In the genomic region with DNA sequence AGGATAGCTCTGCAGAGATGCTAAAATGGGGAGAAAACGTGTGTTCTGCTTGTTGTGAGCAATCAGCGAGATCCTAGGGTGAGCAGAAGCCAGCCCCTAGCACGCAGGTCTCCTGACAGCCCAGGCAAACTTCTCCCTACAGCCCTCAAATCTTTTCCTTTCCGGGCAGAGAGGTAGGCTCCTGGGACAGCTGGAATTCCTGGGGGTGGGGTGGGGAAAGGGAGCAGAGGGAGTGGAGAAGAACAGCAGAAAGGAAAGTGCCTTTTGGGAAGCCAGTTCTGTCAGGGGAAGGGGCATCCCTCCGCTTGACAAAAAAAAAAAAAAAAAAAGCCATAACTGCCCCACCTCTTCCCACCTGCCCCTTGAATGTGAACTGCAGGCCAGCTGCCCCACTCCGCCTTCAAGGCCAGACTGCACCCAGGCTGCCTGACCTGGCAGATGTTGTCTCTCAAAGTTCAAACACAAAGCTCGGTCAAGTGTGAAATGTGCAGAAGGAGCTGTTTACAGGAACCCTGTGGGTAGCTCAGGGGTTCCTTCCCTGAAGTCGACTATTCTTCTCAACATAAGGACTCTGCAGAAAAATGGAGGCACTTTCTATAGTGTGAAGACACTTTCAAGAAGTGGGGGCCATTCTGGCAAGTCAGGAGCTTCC, we compare ENCODE assay signal across 17 cellular contexts. TPM values are rescaled to one million over a fixed set of nuclear protein-coding genes. Genes with fewer than 3 reads are reported as not detected.
DNase-seq lines count a peak whose midpoint lies in the region; ATAC-seq, FAIRE-seq and TF ChIP-seq lines count a peak whose summit lies in the region.
"Had no signal": no experiment of that assay in that cellular context is flagged by ENCODE, and none has a peak within 500 bp of the region (broad histone marks: within the 10 kb centered on the region; RNA-seq: fewer than 3 reads in every experiment).

No MANE protein-coding gene starts in this region.

- H3K4me1 Mint-ChIP-seq in astrocyte (ENCODE audit: low read depth, unreplicated experiment) = peaks cover 21% of the 10 kb centered on the region
- H3K4me1 Mint-ChIP-seq: activated CD4-positive, alpha-beta T cell treated with anti-CD3 and anti-CD28 coated beads, Interleukin-2, amount 10 ng/mL, durations not matched to agents 24 days and 14 days had no signal

- H3K4me3 Mint-ChIP-seq in astrocyte (ENCODE audit: unreplicated experiment) = no peak overlapping the region
- H3K4me3 Mint-ChIP-seq: activated CD4-positive, alpha-beta T cell treated with anti-CD3 and anti-CD28 coated beads, Interleukin-2, amount 10 ng/mL, durations not matched to agents 24 days and 14 days; activated T-cell treated with anti-CD3 and anti-CD28 coated beads, Interleukin-2, amount 50 U/mL, for 24 hours; CD4-positive, alpha-beta T cell; natural killer cell treated with Interleukin-12 subunit alpha and Interleukin-12 subunit beta and Interleukin-15 and Interleukin-18, amount 100 ng/mL, for 72 hours had no signal

- H3K4me1 ChIP-seq in astrocyte (ENCODE audit: insufficient read depth, low read length) (peaks cover 8% of the 10 kb centered on the region), pancreas (no peaks in the 10 kb centered on the region), adrenal gland (replicated peaks in 1 of 2) (no peaks in the 10 kb centered on the region)
- H3K4me1 ChIP-seq: colonic mucosa, left lung had no signal

- no peak overlapping the region for H3K4me2 ChIP-seq in astrocyte (ENCODE audit: low read length)

- TF ChIP-seq CTCF in GM12865 (IDR thresholded peaks at IDR 0.05; ENCODE audit: insufficient read depth, low read depth, low read length, missing control alignments) (no peak), astrocyte (IDR thresholded peaks at IDR 0.05; ENCODE audit: insufficient read depth, low read depth, low read length) (no peak), pancreas (IDR thresholded peaks at IDR 0.05) (no peak), lower leg skin (IDR thresholded peaks at IDR 0.05) (no peak), adrenal gland (IDR thresholded peaks at IDR 0.05) (no peak)

- H3K9me3 ChIP-seq in astrocyte (ENCODE audit: insufficient read depth, low read depth, low read length) (no peaks in the 10 kb centered on the region), pancreas (no peaks in the 10 kb centered on the region), adrenal gland (replicated peaks in 1 of 3) (no peaks in the 10 kb centered on the region)
- H3K9me3 ChIP-seq: colonic mucosa, left lung had no signal

- H3K27ac ChIP-seq in astrocyte (ENCODE audit: low read depth, low read length) = no peak overlapping the region
- no peak overlapping the region for H3K27ac ChIP-seq in pancreas
- H3K27ac ChIP-seq in adrenal gland = peak overlapping the region in 1 of 5 donors; percentile 4
- H3K27ac ChIP-seq: colonic mucosa, left lung had no signal

- peaks cover 20% of the 10 kb centered on the region for H3K79me2 ChIP-seq in astrocyte (ENCODE audit: insufficient read depth, low read length)

- no peaks in the 10 kb centered on the region for H3K36me3 Mint-ChIP-seq in astrocyte (ENCODE audit: low read depth, unreplicated experiment)
- H3K36me3 Mint-ChIP-seq: natural killer cell treated with Interleukin-12 subunit alpha and Interleukin-12 subunit beta and Interleukin-15 and Interleukin-18, amount 100 ng/mL, for 72 hours had no signal

- no peak overlapping the region for H2AFZ ChIP-seq in astrocyte (ENCODE audit: low read depth, low read length)

- ATAC-seq in pancreas (peak in 3 of 4 donors; percentile 24 to 46 (median 41)), GM18517 (IDR thresholded peaks at IDR 0.05; ENCODE audit: unreplicated experiment) (no peak)
- ATAC-seq: HCT116; left lung; natural killer cell treated with Interleukin-12 subunit alpha and Interleukin-12 subunit beta and Interleukin-15 and Interleukin-18, amount 100 ng/mL, for 72 hours; stimulated activated naive CD8-positive, alpha-beta T cell treated with anti-CD3 and anti-CD28 coated beads, Interleukin-15, Interleukin-2, amounts not matched to agents 100 U/mL and 50 U/mL, for 24 hours had no signal

- H3K27ac Mint-ChIP-seq in astrocyte (ENCODE audit: unreplicated experiment) = peak overlapping the region; percentile 58
- H3K27ac Mint-ChIP-seq: activated CD4-positive, alpha-beta T cell treated with anti-CD3 and anti-CD28 coated beads, Interleukin-2, amount 10 ng/mL, durations not matched to agents 24 days and 14 days; activated T-cell treated with anti-CD3 and anti-CD28 coated beads, Interleukin-2, amount 50 U/mL, for 24 hours; CD4-positive, alpha-beta T cell; natural killer cell treated with Interleukin-12 subunit alpha and Interleukin-12 subunit beta and Interleukin-15 and Interleukin-18, amount 100 ng/mL, for 72 hours had no signal

- no peaks in the 10 kb centered on the region for H3K36me3 ChIP-seq in astrocyte (ENCODE audit: insufficient read depth, low read length)
- H3K36me3 ChIP-seq in pancreas = no peaks in the 10 kb centered on the region
- H3K36me3 ChIP-seq in adrenal gland (replicated peaks in 1 of 2) = no peaks in the 10 kb centered on the region
- H3K36me3 ChIP-seq: colonic mucosa, left lung had no signal

- 23 to 43% methylated on average over 7 of the region's 8 CpGs for WGBS in pancreas, 2 donors
- 43 to 55% methylated on average over 8 of the region's 8 CpGs for WGBS in lower leg skin, 2 donors
- 28 to 53% (median 47%) methylated on average over 5 to 8 of the region's 8 CpGs for WGBS in adrenal gland, 4 donors

- intact Hi-C loops in pancreas (cut with DNase I) = loop anchor here in 1 of 3 donors (10.0 kb wide), 1 partner anchor 55 kb away; the partner anchor contains the start of gene GNL3L
- intact Hi-C loops in lower leg skin (cut with DNase I; ENCODE audit: low total_unique reads) = no loop called here
- intact Hi-C loops in adrenal gland (cut with DNase I) = no loop called here

- TF ChIP-seq POLR2A in lower leg skin (IDR thresholded peaks at IDR 0.05) (no peak), adrenal gland (IDR thresholded peaks at IDR 0.05) (no peak)

- no peak overlapping the region for H3K4me3 ChIP-seq in GM12865 (ENCODE audit: low read depth, low read length)
- H3K4me3 ChIP-seq in astrocyte (ENCODE audit: insufficient read depth, low read depth, low read length) = no peak overlapping the region
- no peak overlapping the region for H3K4me3 ChIP-seq in pancreas
- no peak overlapping the region for H3K4me3 ChIP-seq in lower leg skin (ENCODE audit: low read depth, poor library complexity, severe bottlenecking)
- H3K4me3 ChIP-seq in adrenal gland = no peak overlapping the region
- H3K4me3 ChIP-seq: colonic mucosa, left lung had no signal

- H4K20me1 ChIP-seq in astrocyte (ENCODE audit: insufficient read depth, low read length) = no peaks in the 10 kb centered on the region

- DNase-seq in GM12865 (ENCODE audit: low read depth) (peak; percentile 32), NAMALWA (ENCODE audit: low spot score) (peak; percentile 66), astrocyte (ENCODE audit: low read depth) (no peak), pancreas (no peak), lower leg skin (ENCODE audit: low spot score in 2 of 2) (no peak), adrenal gland (no peak)
- DNase-seq: activated CD4-positive, alpha-beta T cell treated with anti-CD3 and anti-CD28 coated beads, Interleukin-2, amount 10 ng/mL, durations not matched to agents 24 days and 14 days; activated T-cell treated with anti-CD3 and anti-CD28 coated beads, Interleukin-2, amount 50 U/mL, for 24 hours; CD4-positive, alpha-beta T cell; colonic mucosa; erythroblast; left lung; stimulated activated naive CD8-positive, alpha-beta T cell treated with anti-CD3 and anti-CD28 coated beads, Interleukin-15, Interleukin-2, amounts not matched to agents 100 U/mL and 50 U/mL, for 24 hours had no signal

- H3K27me3 Mint-ChIP-seq in astrocyte (ENCODE audit: low read depth, unreplicated experiment) = no peaks in the 10 kb centered on the region
- H3K27me3 Mint-ChIP-seq: activated CD4-positive, alpha-beta T cell treated with anti-CD3 and anti-CD28 coated beads, Interleukin-2, amount 10 ng/mL, durations not matched to agents 24 days and 14 days; CD4-positive, alpha-beta T cell had no signal

- H3K27me3 ChIP-seq in astrocyte (ENCODE audit: insufficient read depth, low read length) (no peaks in the 10 kb centered on the region), pancreas (no peaks in the 10 kb centered on the region), adrenal gland (no peaks in the 10 kb centered on the region)
- H3K27me3 ChIP-seq: colonic mucosa, left lung had no signal

- no peaks in the 10 kb centered on the region for H3K9me3 Mint-ChIP-seq in astrocyte (ENCODE audit: unreplicated experiment)
- H3K9me3 Mint-ChIP-seq: activated CD4-positive, alpha-beta T cell treated with anti-CD3 and anti-CD28 coated beads, Interleukin-2, amount 10 ng/mL, durations not matched to agents 24 days and 14 days; activated T-cell treated with anti-CD3 and anti-CD28 coated beads, Interleukin-2, amount 50 U/mL, for 24 hours; CD4-positive, alpha-beta T cell; natural killer cell treated with Interleukin-12 subunit alpha and Interleukin-12 subunit beta and Interleukin-15 and Interleukin-18, amount 100 ng/mL, for 72 hours had no signal

- no peak overlapping the region for H3K9ac ChIP-seq in astrocyte (ENCODE audit: low read length)

- FAIRE-seq in astrocyte (lab: Jason Lieb, UNC) (no peak), pancreas (lab: Jason Lieb, UNC) (no peak)

RNA-seq across cellular contexts. Expression of gene FGD1, which starts 16.4 kb away (rescaled TPM):
- total RNA-seq in astrocyte (18.0 and 18.6 TPM in 2 replicates), pancreas (1 to 10 TPM; 1.7 to 4.0 (median 2.5) TPM), lower leg skin (1 to 10 TPM; 5.3 to 7.1 (median 6.7) TPM), adrenal gland (10 to 100 TPM in 3 of 8 donors, 1 to 10 TPM in 5; 6.9 to 13.6 (median 9.5) TPM)
- polyA plus RNA-seq in pancreas (1 to 10 TPM; 3.0 TPM), adrenal gland (10 to 100 TPM in 1 of 3 donors, 1 to 10 TPM in 2; 4.4 to 14.2 (median 8.6) TPM)
- total RNA-seq: natural killer cell treated with Interleukin-12 subunit alpha and Interleukin-12 subunit beta and Interleukin-15 and Interleukin-18, amount 100 ng/mL, for 72 hours; T-helper 2 cell treated with Interferon-gamma antibody and Interleukin-4, amounts not matched to agents 100 ng/mL and 5 ng/mL, for 36 hours had no signal

RNA-seq across cellular contexts. Expression of gene TSR2, which starts 39.4 kb away (rescaled TPM):
- total RNA-seq in astrocyte = 25.5 and 28.7 TPM in 2 replicates
- total RNA-seq in pancreas = 10 to 100 TPM; 12.5 to 18.3 (median 15.3) TPM
- polyA plus RNA-seq in pancreas = 10 to 100 TPM; 18.3 to 28.9 TPM
- total RNA-seq in lower leg skin = 10 to 100 TPM; 20.2 to 26.8 (median 23.0) TPM
- total RNA-seq in adrenal gland = 10 to 100 TPM; 22.7 to 60.2 (median 38.9) TPM
- 10 to 100 TPM; 49.6 to 72.9 (median 52.6) TPM for polyA plus RNA-seq in adrenal gland

RNA-seq across cellular contexts. Expression of gene GNL3L, which starts 50.4 kb away (rescaled TPM):
- 40.5 and 46.5 TPM in 2 replicates for total RNA-seq in astrocyte
- total RNA-seq in pancreas = 10 to 100 TPM; 10.6 to 21.6 (median 16.3) TPM
- 1 to 10 TPM; 4.0 to 4.4 TPM for polyA plus RNA-seq in pancreas
- 10 to 100 TPM; 22.6 to 32.1 (median 28.0) TPM for total RNA-seq in lower leg skin
- 10 to 100 TPM; 15.5 to 37.5 (median 29.9) TPM for total RNA-seq in adrenal gland
- polyA plus RNA-seq in adrenal gland = 10 to 100 TPM in 1 of 3 donors, 1 to 10 TPM in 2; 2.0 to 12.0 (median 4.5) TPM

Comparison
In these comparisons a context has a peak if more than half of its experiments do, and no peak if none do; other contexts are left out.
1. DNase-seq: peak in GM12865 (single experiment) and NAMALWA (single experiment); none in astrocyte (single experiment), pancreas (0 of 6), lower leg skin (0 of 2) and adrenal gland (0 of 7).